1 cellular context compared by ENCODE assay signal in genomic region chr2:72887836-72888437, GRCh38.
TF ChIP-seq lines count a peak whose summit lies in the region.

No MANE protein-coding gene starts in this region.

TF ChIP-seq in GM12878, 131 proteins besides CTCF, POLR2A, EP300 and RAD21 (continued from another document):
- no peak for TF ChIP-seq STAT3 (IDR thresholded peaks at IDR 0.05; ENCODE audit: low read depth, low read length)
- TF ChIP-seq TAF1 (IDR thresholded peaks at IDR 0.05; ENCODE audit: borderline replicate concordance, low read depth, low read length), result no peak
- 0 out of 2 replicates have a peak, but pooled peaks have one; percentile 55 for TF ChIP-seq HSF1 (IDR thresholded peaks at IDR 0.05; ENCODE audit: low read depth, low read length)
- TF ChIP-seq NR2F1 (conservative IDR thresholded peaks at IDR 0.05), result peak; percentile 64; the same call in 1 of the 2 replicates
- TF ChIP-seq HDAC6 (IDR thresholded peaks at IDR 0.05; ENCODE audit: unreplicated experiment), result no peak
- TF ChIP-seq IKZF1 (conservative IDR thresholded peaks at IDR 0.05), result peak; percentile 79; the same call in 1 of the 2 replicates
- TF ChIP-seq TCF12 (IDR thresholded peaks at IDR 0.05; ENCODE audit: low read depth, low read length), result no peak
- peak; percentile 45; the same call in 1 of the 2 replicates for TF ChIP-seq SMC3 (IDR thresholded peaks at IDR 0.05; ENCODE audit: borderline replicate concordance, low read length)
- TF ChIP-seq ZNF622 (IDR thresholded peaks at IDR 0.05), result no peak
- no peak for TF ChIP-seq NR2C2 (IDR thresholded peaks at IDR 0.05; ENCODE audit: borderline replicate concordance, control insufficient read depth, insufficient read length, low read depth)
- 0 out of 2 replicates have a peak, but pooled peaks have one; percentile 7 for TF ChIP-seq TCF7 (IDR thresholded peaks at IDR 0.05; ENCODE audit: borderline replicate concordance)
- TF ChIP-seq EED (IDR thresholded peaks at IDR 0.05; ENCODE audit: low read depth), result peak; percentile 54
- no peak for TF ChIP-seq WRNIP1 (IDR thresholded peaks at IDR 0.05; ENCODE audit: borderline replicate concordance, low read depth, low read length)
- TF ChIP-seq ZNF217 (IDR thresholded peaks at IDR 0.05), result no peak
